Comparison of ENCODE assay signal across 11 cellular contexts in the genomic region with DNA sequence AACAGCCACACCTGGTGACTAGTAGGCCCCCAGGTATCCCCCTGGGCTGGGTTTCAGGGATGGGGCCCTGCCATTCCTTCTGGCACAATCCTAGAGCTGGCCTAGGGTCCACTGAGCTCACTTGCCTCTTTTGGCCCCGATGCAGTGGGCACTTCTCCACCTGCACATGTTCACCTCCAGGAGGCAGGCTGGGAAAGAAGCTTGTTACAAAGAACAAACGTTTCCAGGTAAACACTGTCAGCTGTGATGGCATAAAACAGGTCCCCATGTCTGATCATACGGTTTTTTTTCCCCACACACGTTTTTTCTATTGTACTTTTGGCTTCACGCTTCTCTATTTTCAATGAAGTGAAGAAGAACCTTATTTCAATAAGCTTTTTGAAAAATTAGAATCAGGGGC. TPM values are rescaled to one million over a fixed set of nuclear protein-coding genes. Genes with fewer than 3 reads are reported as not detected.
DNase-seq lines count a peak whose midpoint lies in the region; ATAC-seq, FAIRE-seq and TF ChIP-seq lines count a peak whose summit lies in the region.
"Had no signal": no experiment of that assay in that cellular context is flagged by ENCODE, and none has a peak within 500 bp of the region (broad histone marks: within the 10 kb centered on the region; RNA-seq: fewer than 3 reads in every experiment).

No MANE protein-coding gene starts in this region.

- no peaks in the 10 kb centered on the region for H3K9me3 Mint-ChIP-seq in Caco-2 (ENCODE audit: unreplicated experiment)
- H3K9me3 Mint-ChIP-seq: naive thymus-derived CD8-positive, alpha-beta T cell had no signal

- TF ChIP-seq EP300 in gastroesophageal sphincter (IDR thresholded peaks at IDR 0.05) (no peak), tibial nerve (IDR thresholded peaks at IDR 0.05) (no peak)

- no peak overlapping the region for H3K4me3 Mint-ChIP-seq in Caco-2 (ENCODE audit: unreplicated experiment)
- H3K4me3 Mint-ChIP-seq: naive thymus-derived CD8-positive, alpha-beta T cell had no signal

- no peaks in the 10 kb centered on the region for H3K4me1 ChIP-seq in Caco-2
- H3K4me1 ChIP-seq in kidney (ENCODE audit: control insufficient read depth in 1 of 2, insufficient read depth in 1 of 2, low read depth in 1 of 2, low read length in 2 of 2): no peaks in the 10 kb centered on the region
- no peaks in the 10 kb centered on the region for H3K4me1 ChIP-seq in gastroesophageal sphincter
- H3K4me1 ChIP-seq in tibial nerve: no peaks in the 10 kb centered on the region

- 27 to 29% methylated on average over 4 of the region's 5 CpGs for WGBS in gastroesophageal sphincter (ENCODE audit: low coverage in 1 of 2), 2 donors
- 40 to 47% methylated on average over 5 of the region's 5 CpGs for WGBS in tibial nerve, 2 donors

- DNase-seq in Caco-2 (peak in 1 of 2 experiments; percentile 58), GM20000 (ENCODE audit: low spot score) (peak; percentile 29), RWPE1 (ENCODE audit: low spot score) (peak; percentile 24), kidney (no peak), tibial nerve (ENCODE audit: low spot score in 2 of 2) (no peak), activated gamma-delta T cell (lab: John Stamatoyannopoulos, UW) (no peak)
- DNase-seq: NCI-H446 had no signal

- intact Hi-C loops in Caco-2 (cut with micrococcal nuclease; ENCODE audit: unreplicated experiment): loop anchor here (1.0 kb wide), 1 partner anchor 122 kb away; no protein-coding TSS in a partner anchor
- intact Hi-C loops in kidney (cut with DNase I): no loop called here

- H3K9ac ChIP-seq in kidney (ENCODE audit: low read length in 2 of 2): no peak overlapping the region

- H3K4me3 ChIP-seq in Caco-2 (ENCODE audit: low read depth, low read length) (no peak overlapping the region), kidney (ENCODE audit: low read length in 2 of 2) (no peak overlapping the region), gastroesophageal sphincter (no peak overlapping the region), tibial nerve (no peak overlapping the region)

- no peak for FAIRE-seq in kidney (lab: Jason Lieb, UNC)

- CTCF ChIA-PET in Caco-2 (lab: Charles Lee) (interaction anchor here (0.5 to 1.9 kb wide), 15 partner anchors 9 to 812 kb away, joined by 3 to 29 read pairs (median 3); partner anchors contain the start of genes ARPC3 and CCDC63), RWPE1 (lab: Yijun Ruan, JAX) (interaction anchor here (0.6 to 1.4 kb wide), 7 partner anchors 11 to 232 kb away, joined by 3 to 8 read pairs (median 4); no protein-coding TSS in a partner anchor)

- BruUV-seq in Caco-2 (replicated peaks; lab: Mats Ljungman, UMichigan): no TSS peak

- TF ChIP-seq POLR2A in gastroesophageal sphincter (IDR thresholded peaks at IDR 0.05) (no peak), tibial nerve (IDR thresholded peaks at IDR 0.05) (no peak)

- H3K27ac ChIP-seq in RWPE1 (no peak overlapping the region), kidney (ENCODE audit: low read depth in 2 of 2, low read length in 2 of 2) (no peak overlapping the region), gastroesophageal sphincter (no peak overlapping the region), tibial nerve (no peak overlapping the region)
- H3K27ac ChIP-seq: epithelial cell of prostate had no signal

- H3K9me3 ChIP-seq in Caco-2 (no peaks in the 10 kb centered on the region), kidney (ENCODE audit: control insufficient read depth in 1 of 2, low read length in 2 of 2) (no peaks in the 10 kb centered on the region), gastroesophageal sphincter (no peaks in the 10 kb centered on the region), tibial nerve (no peaks in the 10 kb centered on the region)

- H3K27me3 ChIP-seq in Caco-2 (replicated peaks; ENCODE audit: control insufficient read depth, insufficient read depth, low read length) (no peaks in the 10 kb centered on the region), gastroesophageal sphincter (no peaks in the 10 kb centered on the region), tibial nerve (no peaks in the 10 kb centered on the region)

- no peaks in the 10 kb centered on the region for H3K36me3 Mint-ChIP-seq in Caco-2 (ENCODE audit: insufficient read depth, unreplicated experiment)
- H3K36me3 Mint-ChIP-seq: naive thymus-derived CD8-positive, alpha-beta T cell had no signal

- ATAC-seq in gastroesophageal sphincter: no peak
- no peak for ATAC-seq in HG03521 (IDR thresholded peaks at IDR 0.05; ENCODE audit: unreplicated experiment)
- ATAC-seq: naive thymus-derived CD8-positive, alpha-beta T cell had no signal

- TF ChIP-seq CTCF in Caco-2 (IDR thresholded peaks at IDR 0.05; ENCODE audit: insufficient read depth in 1 of 2, low read depth in 1 of 2, low read length in 1 of 2, severe bottlenecking in 1 of 2, unreplicated experiment in 1 of 2) (peak; percentile 45 to 70), GM20000 (IDR thresholded peaks at IDR 0.05; ENCODE audit: extremely low read depth, missing control alignments) (peak; percentile 8), RWPE1 (conservative IDR thresholded peaks at IDR 0.05; ENCODE audit: low read depth) (no peak), kidney (IDR thresholded peaks at IDR 0.05; ENCODE audit: borderline replicate concordance, extremely low read depth, insufficient read depth) (peak; percentile 6), gastroesophageal sphincter (IDR thresholded peaks at IDR 0.05) (peak in 1 of 4 experiments; percentile 43), tibial nerve (IDR thresholded peaks at IDR 0.05) (no peak)

- H3K27ac Mint-ChIP-seq in Caco-2 (ENCODE audit: unreplicated experiment): no peak overlapping the region

- H3K27me3 Mint-ChIP-seq in Caco-2 (ENCODE audit: insufficient read depth, unreplicated experiment): no peaks in the 10 kb centered on the region
- H3K27me3 Mint-ChIP-seq: naive thymus-derived CD8-positive, alpha-beta T cell had no signal

- H3K36me3 ChIP-seq in Caco-2 (ENCODE audit: control insufficient read depth, insufficient read depth, low read length): no peaks in the 10 kb centered on the region
- H3K36me3 ChIP-seq in kidney (ENCODE audit: control insufficient read depth in 1 of 2, insufficient read depth in 2 of 2, low read length in 2 of 2): no peaks in the 10 kb centered on the region
- no peaks in the 10 kb centered on the region for H3K36me3 ChIP-seq in gastroesophageal sphincter
- H3K36me3 ChIP-seq in tibial nerve: peaks cover 0 to 12% (median 0%) of the 10 kb centered on the region in 3 donors

- peaks cover 7% of the 10 kb centered on the region for H3K4me1 Mint-ChIP-seq in Caco-2 (ENCODE audit: low read depth, unreplicated experiment)

- POLR2A ChIA-PET in Caco-2 (lab: Charles Lee): interaction anchor here (1.2 kb wide), 1 partner anchor 237 kb away, joined by 3 read pairs; the partner anchor contains the start of genes FAM216A and GPN3
- POLR2A ChIA-PET in RWPE1 (lab: Yijun Ruan, JAX; ENCODE audit: low non-redundant PET): no interaction called here

RNA-seq across cellular contexts. Expression of gene HVCN1, which starts 15.8 kb away (rescaled TPM):
- total RNA-seq in Caco-2 (2022) (0.23 TPM in 1 of 2 replicates, not detected in the other), kidney (7.1 TPM), gastroesophageal sphincter (10 to 100 TPM in 1 of 4 donors, 1 to 10 TPM in 3; 1.4 to 12.0 (median 8.1) TPM), tibial nerve (10 to 100 TPM in 2 of 4 donors, 1 to 10 TPM in 2; 4.5 to 13.8 (median 9.6) TPM)
- 4.7 TPM for polyA plus RNA-seq in kidney (ENCODE audit: insufficient read depth, low read depth, low replicate concordance)

RNA-seq across cellular contexts. Expression of gene PPP1CC, which starts 37.9 kb away (rescaled TPM):
- total RNA-seq in Caco-2 (2022) (202 and 213 TPM in 2 replicates), kidney (82.3 TPM), gastroesophageal sphincter (100 to 1,000 TPM; 103 to 135 (median 126) TPM), tibial nerve (10 to 100 TPM; 74.5 to 96.4 (median 83.9) TPM)
- polyA plus RNA-seq in kidney (ENCODE audit: insufficient read depth, low read depth, low replicate concordance): 57.0 TPM

Comparison
In these comparisons a context has a peak if more than half of its experiments do, and no peak if none do; other contexts are left out.
1. DNase-seq: peak in GM20000 (single experiment) and RWPE1 (single experiment); none in kidney (single experiment), tibial nerve (0 of 2) and activated gamma-delta T cell (single experiment).
2. CTCF ChIP-seq: peak in Caco-2 (2 of 2), GM20000 (single experiment) and kidney (single experiment); none in RWPE1 (single experiment) and tibial nerve (0 of 5).